Comparison of ENCODE assay signal across 26 cellular contexts in the genomic region with DNA sequence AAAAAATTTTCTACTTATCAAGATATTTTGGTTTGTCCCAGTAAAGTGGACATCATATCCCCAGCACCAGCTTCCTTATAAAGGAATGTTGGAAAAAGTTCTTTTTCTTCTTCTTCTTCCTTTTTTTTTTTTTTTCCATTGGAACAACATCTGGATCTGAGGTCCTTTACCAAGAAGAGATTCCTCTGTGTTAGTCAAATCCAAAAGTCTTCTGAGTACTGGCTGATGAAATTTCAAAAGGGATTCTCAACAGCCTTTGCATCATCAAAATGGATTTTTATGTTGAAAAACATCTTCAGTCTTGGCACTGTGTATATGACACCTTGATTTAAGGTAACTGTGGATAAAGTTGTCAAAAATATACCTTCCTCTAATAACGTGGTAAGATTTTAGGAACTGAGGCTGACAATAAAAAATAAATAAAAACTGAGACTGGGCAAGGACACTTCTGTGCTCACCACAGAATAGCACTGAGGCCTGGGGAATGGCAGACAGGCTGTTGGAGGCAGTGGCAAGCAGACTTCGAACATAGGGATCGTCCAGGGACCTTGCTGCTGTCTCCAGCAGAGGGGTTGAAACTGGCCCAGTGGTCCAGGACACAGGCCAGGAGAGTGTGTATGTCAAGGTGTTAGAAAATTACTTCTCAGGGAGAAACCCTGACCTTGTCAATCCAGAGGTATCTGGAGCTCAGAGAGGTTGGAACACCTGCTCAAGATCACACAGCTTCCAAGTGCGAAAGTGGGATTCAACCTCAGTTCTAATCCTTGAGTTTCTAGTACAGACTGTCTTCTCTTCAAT.
A peak's percentile ranks its signal among the peaks of the same experiment; 100 is the strongest.
DNase-seq lines count a peak whose midpoint lies in the region; ATAC-seq, FAIRE-seq and TF ChIP-seq lines count a peak whose summit lies in the region.
"Had no signal": no experiment of that assay in that cellular context is flagged by ENCODE, and none has a peak within 500 bp of the region (broad histone marks: within the 10 kb centered on the region; RNA-seq: fewer than 3 reads in every experiment).

No MANE protein-coding gene starts in this region.

- POLR2A ChIA-PET in HepG2 (lab: Yijun Ruan, JAX) (no interaction called here), RWPE1 (lab: Yijun Ruan, JAX; ENCODE audit: low non-redundant PET) (no interaction called here)

- FAIRE-seq in HepG2 (lab: Jason Lieb, UNC), result no peak
- FAIRE-seq: A204.1, GM12878, H54 had no signal

- intact Hi-C loops in right lobe of liver (cut with DNase I), result loop anchor here in 1 of 2 donors (5.0 kb wide), 1 partner anchor 271 kb away; no protein-coding TSS in a partner anchor
- intact Hi-C loops in HepG2 (cut with micrococcal nuclease; ENCODE audit: unreplicated experiment), result no loop called here
- intact Hi-C loops in aorta (cut with DNase I), result no loop called here

- H3K4me3 ChIP-seq in right lobe of liver, result no peak overlapping the region
- no peak overlapping the region for H3K4me3 ChIP-seq in HepG2 (replicated peaks in 1 of 3; ENCODE audit: insufficient read depth in 1 of 3, low read depth in 2 of 3, low read length in 3 of 3)
- H3K4me3 ChIP-seq in adipocyte (ENCODE audit: low read length), result no peak overlapping the region
- no peak overlapping the region for H3K4me3 ChIP-seq in aorta (ENCODE audit: low read length in 2 of 2)
- H3K4me3 ChIP-seq: BLaER1 treated with 17β-estradiol and CSF1 and Interleukin-3, amounts not matched to agents 10 nM and 100 nM; GM12878; Peyer's patch; SK-N-MC had no signal

- WGBS in right lobe of liver (ENCODE audit: insufficient coverage, low coverage, low lambda C conversion rate, missing lambda C conversion rate), result 47% methylated on average over 1 of the region's 4 CpGs
- WGBS in HepG2 (ENCODE audit: low lambda C conversion rate), result 40% methylated on average over 4 of the region's 4 CpGs
- 86 to 87% methylated on average over 4 of the region's 4 CpGs for WGBS in aorta, 2 donors

- TF ChIP-seq CTCF in right lobe of liver (IDR thresholded peaks at IDR 0.05), result no peak
- no peak for TF ChIP-seq CTCF in HepG2 (CRISPR knock-in tag; IDR thresholded peaks at IDR 0.05)
- no peak for TF ChIP-seq CTCF in RWPE1 (conservative IDR thresholded peaks at IDR 0.05; ENCODE audit: low read depth)

- H3K9me3 ChIP-seq in right lobe of liver, result no peaks in the 10 kb centered on the region
- H3K9me3 ChIP-seq in HepG2 (ENCODE audit: low read length), result no peaks in the 10 kb centered on the region
- no peaks in the 10 kb centered on the region for H3K9me3 ChIP-seq in adipocyte (ENCODE audit: control insufficient read depth, low read length)
- no peaks in the 10 kb centered on the region for H3K9me3 ChIP-seq in aorta (ENCODE audit: control insufficient read depth, low read length)
- H3K9me3 ChIP-seq: BLaER1 treated with 17β-estradiol and CSF1 and Interleukin-3, amounts not matched to agents 10 nM and 100 nM; Caco-2; Peyer's patch had no signal

- no peak overlapping the region for H2AFZ ChIP-seq in HepG2 (ENCODE audit: low read length)

- TF ChIP-seq POLR2A in right lobe of liver (IDR thresholded peaks at IDR 0.05), result no peak
- no peak for TF ChIP-seq POLR2A in HepG2 (IDR thresholded peaks at IDR 0.05; ENCODE audit: insufficient read depth in 1 of 2, low read depth in 2 of 2, low read length in 2 of 2)

- TF ChIP-seq EP300 in HepG2 (IDR thresholded peaks at IDR 0.05; ENCODE audit: low read depth in 2 of 2, low read length in 2 of 2) (no peak), HepG2 (CRISPR knock-in tag; IDR thresholded peaks at IDR 0.05; ENCODE audit: borderline replicate concordance) (no peak)

- no peaks in the 10 kb centered on the region for H3K4me1 ChIP-seq in right lobe of liver
- no peaks in the 10 kb centered on the region for H3K4me1 ChIP-seq in HepG2 (ENCODE audit: insufficient read depth, low read length)
- H3K4me1 ChIP-seq in adipocyte (ENCODE audit: control insufficient read depth, insufficient read depth, low read length), result peaks cover 10% of the 10 kb centered on the region
- no peaks in the 10 kb centered on the region for H3K4me1 ChIP-seq in aorta (ENCODE audit: control insufficient read depth in 1 of 2, insufficient read depth in 2 of 2, low read length in 2 of 2)
- H3K4me1 ChIP-seq: Peyer's patch had no signal

- H3K4me2 ChIP-seq in HepG2 (ENCODE audit: low read depth, low read length), result no peak overlapping the region
- H3K4me2 ChIP-seq: BLaER1 treated with 17β-estradiol and CSF1 and Interleukin-3, amounts not matched to agents 10 nM and 100 nM; KMS-11 had no signal

- H3K27ac ChIP-seq in right lobe of liver (no peak overlapping the region), HepG2 (ENCODE audit: extremely low read length, insufficient read depth, low read length) (no peak overlapping the region), aorta (ENCODE audit: low read depth in 1 of 2, low read length in 2 of 2) (no peak overlapping the region), RWPE1 (no peak overlapping the region)
- H3K27ac ChIP-seq: BLaER1 treated with 17β-estradiol and CSF1 and Interleukin-3, amounts not matched to agents 10 nM and 100 nM; HL-60; KMS-11; Peyer's patch; SK-N-MC had no signal

- H3K27me3 ChIP-seq in right lobe of liver (no peaks in the 10 kb centered on the region), HepG2 (ENCODE audit: control insufficient read depth in 1 of 2, insufficient read depth in 2 of 2, low read length in 2 of 2) (peaks cover 7 to 17% of the 10 kb centered on the region in 2 experiments; a peak in 3 of 5 replicates), adipocyte (replicated peaks; ENCODE audit: control insufficient read depth, insufficient read depth, low read length) (no peaks in the 10 kb centered on the region), aorta (ENCODE audit: control insufficient read depth in 1 of 2, insufficient read depth in 2 of 2, low read length in 1 of 2) (no peaks in the 10 kb centered on the region)
- H3K27me3 ChIP-seq: BLaER1 treated with 17β-estradiol and CSF1 and Interleukin-3, amounts not matched to agents 10 nM and 100 nM; Peyer's patch had no signal

- H3K9ac ChIP-seq in HepG2 (ENCODE audit: insufficient read depth, low read depth, low read length), result no peak overlapping the region
- peak overlapping the region; percentile 44 for H3K9ac ChIP-seq in adipocyte (ENCODE audit: low read length)
- H3K9ac ChIP-seq: BLaER1 treated with 17β-estradiol and CSF1 and Interleukin-3, amounts not matched to agents 10 nM and 100 nM; KMS-11 had no signal

- no TSS peak for BruUV-seq in HepG2 (replicated peaks; lab: Mats Ljungman, UMichigan)

- in situ Hi-C loops in HepG2 (cut with HindIII; ENCODE audit: extremely low pct_ligation_motif_present, low pct_unique_long_range_greater_than_20kb), result no loop called here

- H3K79me2 ChIP-seq in HepG2 (ENCODE audit: insufficient read depth, low read length), result no peaks in the 10 kb centered on the region

- DNase-seq in right lobe of liver (peak in 2 of 3 donors; percentile 3 to 25), HepG2 (ENCODE audit: low spot score) (no peak), adipocyte (ENCODE audit: low read depth) (peak; percentile 55), fibroblast of peridontal ligament (ENCODE audit: extremely low read depth) (peak; percentile 25), aorta (peak; percentile 19 to 33), SK-N-DZ (ENCODE audit: low spot score) (no peak), NCI-H2171 (lab: John Stamatoyannopoulos, UW) (no peak), RWPE1 (ENCODE audit: low spot score) (no peak)
- DNase-seq: CD4-positive, alpha-beta memory T cell; DMS 273 treated with DMSO at 0.1 percent for 48 hours; DMS79 treated with DMSO at 0.1 percent for 48 hours; HFFc6; NCI-H1105; NCI-H2081; NCI-H446; NCI-H526; SHP77 had no signal

- CTCF ChIA-PET in HepG2 (lab: Yijun Ruan, JAX; ENCODE audit: low intra/inter-chr PET ratio, low total read pairs) (no interaction called here), RWPE1 (lab: Yijun Ruan, JAX) (interaction anchor here (0.7 kb wide), 1 partner anchor 1928 kb away, joined by 3 read pairs; no protein-coding TSS in a partner anchor)

- H3K36me3 ChIP-seq in right lobe of liver (no peaks in the 10 kb centered on the region), HepG2 (replicated peaks in 1 of 2; ENCODE audit: control insufficient read depth in 1 of 2, insufficient read depth in 2 of 2, low read length in 2 of 2) (no peaks in the 10 kb centered on the region), adipocyte (ENCODE audit: control insufficient read depth, insufficient read depth, low read length, severe bottlenecking) (no peaks in the 10 kb centered on the region), aorta (ENCODE audit: control insufficient read depth in 1 of 2, insufficient read depth in 2 of 2, low read length in 1 of 2) (no peaks in the 10 kb centered on the region)
- H3K36me3 ChIP-seq: BLaER1 treated with 17β-estradiol and CSF1 and Interleukin-3, amounts not matched to agents 10 nM and 100 nM; Peyer's patch had no signal

- no peaks in the 10 kb centered on the region for H4K20me1 ChIP-seq in HepG2 (ENCODE audit: insufficient read depth, low read length)

- no peak for ATAC-seq in right lobe of liver
- ATAC-seq in HepG2, result no peak
- ATAC-seq in aorta (ENCODE audit: low FRiP score), result no peak
- ATAC-seq: GM12878 had no signal

- no peak for TF ChIP-seq RAD21 in HepG2 (CRISPR knock-in tag; IDR thresholded peaks at IDR 0.05)

TF ChIP-seq in HepG2, 621 proteins besides CTCF, POLR2A, EP300 and RAD21 (continues in another document):
- TF ChIP-seq, protein P1, sequence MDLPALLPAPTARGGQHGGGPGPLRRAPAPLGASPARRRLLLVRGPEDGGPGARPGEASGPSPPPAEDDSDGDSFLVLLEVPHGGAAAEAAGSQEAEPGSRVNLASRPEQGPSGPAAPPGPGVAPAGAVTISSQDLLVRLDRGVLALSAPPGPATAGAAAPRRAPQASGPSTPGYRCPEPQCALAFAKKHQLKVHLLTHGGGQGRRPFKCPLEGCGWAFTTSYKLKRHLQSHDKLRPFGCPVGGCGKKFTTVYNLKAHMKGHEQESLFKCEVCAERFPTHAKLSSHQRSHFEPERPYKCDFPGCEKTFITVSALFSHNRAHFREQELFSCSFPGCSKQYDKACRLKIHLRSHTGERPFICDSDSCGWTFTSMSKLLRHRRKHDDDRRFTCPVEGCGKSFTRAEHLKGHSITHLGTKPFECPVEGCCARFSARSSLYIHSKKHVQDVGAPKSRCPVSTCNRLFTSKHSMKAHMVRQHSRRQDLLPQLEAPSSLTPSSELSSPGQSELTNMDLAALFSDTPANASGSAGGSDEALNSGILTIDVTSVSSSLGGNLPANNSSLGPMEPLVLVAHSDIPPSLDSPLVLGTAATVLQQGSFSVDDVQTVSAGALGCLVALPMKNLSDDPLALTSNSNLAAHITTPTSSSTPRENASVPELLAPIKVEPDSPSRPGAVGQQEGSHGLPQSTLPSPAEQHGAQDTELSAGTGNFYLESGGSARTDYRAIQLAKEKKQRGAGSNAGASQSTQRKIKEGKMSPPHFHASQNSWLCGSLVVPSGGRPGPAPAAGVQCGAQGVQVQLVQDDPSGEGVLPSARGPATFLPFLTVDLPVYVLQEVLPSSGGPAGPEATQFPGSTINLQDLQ (CRISPR knock-in tag; IDR thresholded peaks at IDR 0.05), result no peak
- no peak for TF ChIP-seq ZNF75D (CRISPR knock-in tag; IDR thresholded peaks at IDR 0.05; ENCODE audit: borderline replicate concordance)
- no peak for TF ChIP-seq SIX1 (CRISPR knock-in tag; IDR thresholded peaks at IDR 0.05; ENCODE audit: borderline replicate concordance)
- TF ChIP-seq SOX6 (IDR thresholded peaks at IDR 0.05), result no peak
- no peak for TF ChIP-seq SOX6 (CRISPR knock-in tag; IDR thresholded peaks at IDR 0.05)
- TF ChIP-seq MLLT10 (CRISPR knock-in tag; IDR thresholded peaks at IDR 0.05), result no peak
- no peak for TF ChIP-seq RARG (CRISPR knock-in tag; IDR thresholded peaks at IDR 0.05; ENCODE audit: low read depth)

Comparison
In these comparisons a context has a peak if more than half of its experiments do, and no peak if none do; other contexts are left out.
1. DNase-seq: peak in right lobe of liver (2 of 3), adipocyte (single experiment), fibroblast of peridontal ligament (single experiment) and aorta (2 of 2); none in HepG2 (single experiment), SK-N-DZ (single experiment), NCI-H2171 (single experiment) and RWPE1 (single experiment).